Comparison of ENCODE assay signal across 10 cellular contexts in genomic region chr10:119290301-119291036, GRCh38.
DNase-seq lines count a peak whose midpoint lies in the region; ATAC-seq, FAIRE-seq and TF ChIP-seq lines count a peak whose summit lies in the region.
"Had no signal": no experiment of that assay in that cellular context is flagged by ENCODE, and none has a peak within 500 bp of the region (broad histone marks: within the 10 kb centered on the region; RNA-seq: fewer than 3 reads in every experiment).

No MANE protein-coding gene starts in this region.

- H3K27ac Mint-ChIP-seq in effector memory CD8-positive, alpha-beta T cell: peak overlapping the region in 1 of 2 donors; percentile 88

- no peak for DNase-seq in GM06990 (ENCODE audit: extremely low read depth, insufficient read length)
- no peak for DNase-seq in left ventricle myocardium inferior
- no peak for DNase-seq in gastrocnemius medialis
- no peak for DNase-seq in H54 (ENCODE audit: insufficient read length, low spot score)
- DNase-seq in effector memory CD8-positive, alpha-beta T cell: no peak
- DNase-seq in HUDEP-2 (lab: John Stamatoyannopoulos, UW; ENCODE audit: unreplicated experiment in 76 of 76): no peak
- DNase-seq: GOT3, NCI-H345, right lobe of liver had no signal

- H3K4me1 ChIP-seq in left ventricle myocardium inferior (peaks cover 85% of the 10 kb centered on the region), gastrocnemius medialis (peaks cover 19 to 37% of the 10 kb centered on the region in 2 donors)

- H3K27me3 Mint-ChIP-seq in effector memory CD8-positive, alpha-beta T cell: peaks cover 0 to 11% of the 10 kb centered on the region in 2 donors

- H3K9me3 ChIP-seq in left ventricle myocardium inferior (replicated peaks): no peaks in the 10 kb centered on the region
- no peaks in the 10 kb centered on the region for H3K9me3 ChIP-seq in gastrocnemius medialis
- H3K9me3 ChIP-seq: right lobe of liver had no signal

- peak overlapping the region; percentile 81 for H3K27ac ChIP-seq in left ventricle myocardium inferior (replicated peaks)
- peak overlapping the region; percentile 41 to 76 (median 60) for H3K27ac ChIP-seq in gastrocnemius medialis

- H3K9me3 Mint-ChIP-seq in effector memory CD8-positive, alpha-beta T cell: no peaks in the 10 kb centered on the region

- TF ChIP-seq CTCF in GM06990 (IDR thresholded peaks at IDR 0.05; ENCODE audit: insufficient read depth, low read length, poor library complexity, severe bottlenecking) (peak; percentile 9), left ventricle myocardium inferior (IDR thresholded peaks at IDR 0.05; ENCODE audit: borderline replicate concordance) (no peak), gastrocnemius medialis (IDR thresholded peaks at IDR 0.05 in 4 of 5, conservative IDR thresholded peaks at IDR 0.05 in 1 of 5) (no peak)

- no peaks in the 10 kb centered on the region for H3K27me3 ChIP-seq in GM06990 (replicated peaks; ENCODE audit: control insufficient read depth, insufficient read depth, low read length)
- H3K27me3 ChIP-seq in left ventricle myocardium inferior (ENCODE audit: low read depth): no peaks in the 10 kb centered on the region
- no peaks in the 10 kb centered on the region for H3K27me3 ChIP-seq in gastrocnemius medialis
- H3K27me3 ChIP-seq: right lobe of liver had no signal

- FAIRE-seq in H54 (lab: Jason Lieb, UNC): no peak

- H3K4me3 ChIP-seq in GM06990 (replicated peaks; ENCODE audit: low read depth, low read length) (no peak overlapping the region), left ventricle myocardium inferior (no peak overlapping the region), gastrocnemius medialis (no peak overlapping the region)
- H3K4me3 ChIP-seq: right lobe of liver had no signal

- ATAC-seq in SK-N-SH treated with all-trans-retinoic acid at 6 μM for 48 hours: peak; percentile 57
- ATAC-seq in gastrocnemius medialis: peak in 1 of 2 donors; percentile 8
- no peak for ATAC-seq in effector memory CD8-positive, alpha-beta T cell (replicated peaks)

- intact Hi-C loops in left ventricle myocardium inferior (cut with micrococcal nuclease): no loop called here
- intact Hi-C loops in gastrocnemius medialis (cut with DNase I; ENCODE audit: low total_unique reads): no loop called here

- peaks cover 10% of the 10 kb centered on the region for H3K36me3 Mint-ChIP-seq in effector memory CD8-positive, alpha-beta T cell (ENCODE audit: insufficient read depth)

- peaks cover 46 to 58% of the 10 kb centered on the region in 2 donors for H3K4me1 Mint-ChIP-seq in effector memory CD8-positive, alpha-beta T cell (ENCODE audit: low read depth in 2 of 2)

- H3K4me3 Mint-ChIP-seq in effector memory CD8-positive, alpha-beta T cell: no peak overlapping the region

- H3K36me3 ChIP-seq in GM06990 (ENCODE audit: control insufficient read depth, insufficient read depth, low read length) (no peaks in the 10 kb centered on the region), left ventricle myocardium inferior (no peaks in the 10 kb centered on the region), gastrocnemius medialis (no peaks in the 10 kb centered on the region)
- H3K36me3 ChIP-seq: right lobe of liver had no signal

- in situ Hi-C loops in gastrocnemius medialis (cut with MboI; ENCODE audit: low sequenced_read_pairs in 4 of 4): no loop called here

- no peak for TF ChIP-seq POLR2A in gastrocnemius medialis (IDR thresholded peaks at IDR 0.05)
- no peak for TF ChIP-seq POLR2A in H54 (IDR thresholded peaks at IDR 0.05; ENCODE audit: low read depth, low read length)

TF ChIP-seq in SK-N-SH treated with all-trans-retinoic acid at 6 μM for 48 hours, 23 proteins besides CTCF, POLR2A, EP300 and RAD21:
- no peak for TF ChIP-seq ZFP3 (CRISPR knock-in tag; IDR thresholded peaks at IDR 0.05)
- no peak for TF ChIP-seq RARB (CRISPR knock-in tag; IDR thresholded peaks at IDR 0.05)
- no peak for TF ChIP-seq CSRNP3 (CRISPR knock-in tag; IDR thresholded peaks at IDR 0.05)
- TF ChIP-seq TCF4 (CRISPR knock-in tag; IDR thresholded peaks at IDR 0.05; ENCODE audit: borderline replicate concordance): no peak
- no peak for TF ChIP-seq ARNTL (CRISPR knock-in tag; IDR thresholded peaks at IDR 0.05; ENCODE audit: borderline replicate concordance, low read depth)
- no peak for TF ChIP-seq ZNF70 (CRISPR knock-in tag; IDR thresholded peaks at IDR 0.05)
- TF ChIP-seq ISL1 (CRISPR knock-in tag; IDR thresholded peaks at IDR 0.05): no peak
- no peak for TF ChIP-seq CSDC2 (CRISPR knock-in tag; IDR thresholded peaks at IDR 0.05)
- no peak for TF ChIP-seq SNAI2 (CRISPR knock-in tag; IDR thresholded peaks at IDR 0.05)
- no peak for TF ChIP-seq POU6F1 (CRISPR knock-in tag; IDR thresholded peaks at IDR 0.05; ENCODE audit: borderline replicate concordance, low read depth)
- no peak for TF ChIP-seq BACH2 (CRISPR knock-in tag; IDR thresholded peaks at IDR 0.05; ENCODE audit: borderline replicate concordance)
- TF ChIP-seq OSR1 (CRISPR knock-in tag; IDR thresholded peaks at IDR 0.05): no peak
- TF ChIP-seq TOX (CRISPR knock-in tag; IDR thresholded peaks at IDR 0.05; ENCODE audit: borderline replicate concordance): no peak
- no peak for TF ChIP-seq ZNF8 (CRISPR knock-in tag; IDR thresholded peaks at IDR 0.05)
- TF ChIP-seq ZFP30 (CRISPR knock-in tag; IDR thresholded peaks at IDR 0.05): no peak
